Comparison of ENCODE assay signal across 12 cellular contexts in genomic region chr6:150336299-150336698, GRCh38. TPM values are rescaled to one million over a fixed set of nuclear protein-coding genes. Genes with fewer than 3 reads are reported as not detected.
DNase-seq lines count a peak whose midpoint lies in the region; ATAC-seq and TF ChIP-seq lines count a peak whose summit lies in the region.
"Had no signal": no experiment of that assay in that cellular context is flagged by ENCODE, and none has a peak within 500 bp of the region (broad histone marks: within the 10 kb centered on the region; RNA-seq: fewer than 3 reads in every experiment).

No MANE protein-coding gene starts in this region.

- no peaks in the 10 kb centered on the region for H3K9me3 Mint-ChIP-seq in Calu3 (ENCODE audit: low read depth, unreplicated experiment)
- H3K9me3 Mint-ChIP-seq in CD8-positive, alpha-beta T cell: no peaks in the 10 kb centered on the region
- H3K9me3 Mint-ChIP-seq: dendritic cell treated with granulocyte-macrophage colony-stimulating factor and Interleukin-4, amounts not matched to agents 40 ng/mL and 50 ng/mL, for 4 days had no signal

- DNase-seq in Calu3 (peak; percentile 14), OCI-LY7 (ENCODE audit: low spot score) (peak; percentile 22), foreskin keratinocyte (peak; percentile 84 to 90), MM.1S (no peak)
- no peak for DNase-seq in stimulated activated CD8-positive, alpha-beta memory T cell treated with anti-CD3 and anti-CD28 coated beads, Interleukin-4, amount 100 ng/mL, for 48 hours
- DNase-seq in activated CD8-positive, alpha-beta memory T cell treated with anti-CD3 and anti-CD28 coated beads, Interleukin-2, amount 50 U/mL, for 4 hours: no peak
- DNase-seq in CD8-positive, alpha-beta T cell: no peak
- DNase-seq: activated CD8-positive, alpha-beta memory T cell treated with anti-CD3 and anti-CD28 coated beads for 24 hours had no signal

- H3K27me3 Mint-ChIP-seq in Calu3 (ENCODE audit: unreplicated experiment): no peaks in the 10 kb centered on the region
- peaks cover 6% of the 10 kb centered on the region for H3K27me3 Mint-ChIP-seq in CD8-positive, alpha-beta T cell (ENCODE audit: low read depth)

- H3K4me3 ChIP-seq in OCI-LY7 (ENCODE audit: low read depth, low read length, poor library complexity, severe bottlenecking) (no peak overlapping the region), MM.1S (ENCODE audit: low read length) (no peak overlapping the region)
- H3K4me3 ChIP-seq in CD8-positive, alpha-beta T cell (ENCODE audit: low read depth, low read length): no peak overlapping the region
- H3K4me3 ChIP-seq: Peyer's patch, right atrium auricular region had no signal

- no peaks in the 10 kb centered on the region for H3K36me3 Mint-ChIP-seq in Calu3 (ENCODE audit: insufficient read depth, unreplicated experiment)
- no peaks in the 10 kb centered on the region for H3K36me3 Mint-ChIP-seq in CD8-positive, alpha-beta T cell

- no peaks in the 10 kb centered on the region for H3K9me2 ChIP-seq in OCI-LY7 (ENCODE audit: insufficient read depth, low read length)
- H3K9me2 ChIP-seq in MM.1S (replicated peaks; ENCODE audit: insufficient read depth, low read length): no peaks in the 10 kb centered on the region

- POLR2A ChIA-PET in OCI-LY7 (lab: Charles Lee): interaction anchor here (0.7 kb wide), 1 partner anchor 20 kb away, joined by 3 read pairs; no protein-coding TSS in a partner anchor
- POLR2A ChIA-PET in CD8-positive, alpha-beta T cell (lab: Charles Lee): no interaction called here

- ATAC-seq in GM19463 (IDR thresholded peaks at IDR 0.05; ENCODE audit: unreplicated experiment) (peak; percentile 81), foreskin keratinocyte (peak; percentile 91)
- ATAC-seq in CD8-positive, alpha-beta T cell: no peak

- intact Hi-C loops in Calu3 (cut with micrococcal nuclease; ENCODE audit: unreplicated experiment): loop anchor here (1.0 kb wide), 1 partner anchor 479 kb away; no protein-coding TSS in a partner anchor
- intact Hi-C loops in OCI-LY7 (cut with micrococcal nuclease; ENCODE audit: unreplicated experiment): loop anchor here (5.0 kb wide), 1 partner anchor 394 kb away; the partner anchor contains the start of gene ULBP2
- intact Hi-C loops in CD8-positive, alpha-beta T cell (cut with DNase I, micrococcal nuclease): loop anchor here in 1 of 2 experiments (10.0 kb wide), 1 partner anchor 401 kb away; no protein-coding TSS in a partner anchor

- BruUV-seq in Calu3 (replicated peaks; lab: Mats Ljungman, UMichigan) (no TSS peak), OCI-LY7 (replicated peaks; lab: Mats Ljungman, UMichigan) (no TSS peak)

- H3K4me1 Mint-ChIP-seq in Calu3 (ENCODE audit: low read depth, unreplicated experiment): peaks cover 19% of the 10 kb centered on the region
- no peaks in the 10 kb centered on the region for H3K4me1 Mint-ChIP-seq in CD8-positive, alpha-beta T cell (ENCODE audit: low read depth)

- H3K79me2 ChIP-seq in OCI-LY7 (ENCODE audit: insufficient read depth, low read depth, low read length) (no peaks in the 10 kb centered on the region), MM.1S (ENCODE audit: low read length) (no peaks in the 10 kb centered on the region)

- no peak overlapping the region for H3K4me3 Mint-ChIP-seq in Calu3 (ENCODE audit: low read depth, unreplicated experiment)
- H3K4me3 Mint-ChIP-seq in CD8-positive, alpha-beta T cell: no peak overlapping the region
- H3K4me3 Mint-ChIP-seq: dendritic cell treated with granulocyte-macrophage colony-stimulating factor and Interleukin-4, amounts not matched to agents 40 ng/mL and 50 ng/mL, for 4 days had no signal

- 0 out of 2 replicates have a peak overlapping the region, but pooled peaks have one; percentile 5 for H3K4me2 ChIP-seq in OCI-LY7 (ENCODE audit: low read length)
- H3K4me2 ChIP-seq in MM.1S (ENCODE audit: low read depth, low read length): no peak overlapping the region

- H3K4me1 ChIP-seq in OCI-LY7 (ENCODE audit: insufficient read depth, low read length, poor library complexity, severe bottlenecking) (peaks cover 8% of the 10 kb centered on the region), foreskin keratinocyte (peaks cover 15% of the 10 kb centered on the region), MM.1S (ENCODE audit: low read length) (no peaks in the 10 kb centered on the region)
- H3K4me1 ChIP-seq in CD8-positive, alpha-beta T cell (ENCODE audit: insufficient read depth, low read length): no peaks in the 10 kb centered on the region
- H3K4me1 ChIP-seq: Peyer's patch, right atrium auricular region had no signal

- H3K27ac ChIP-seq in OCI-LY7 (ENCODE audit: low read depth, low read length, poor library complexity, severe bottlenecking) (no peak overlapping the region), foreskin keratinocyte (peak overlapping the region; percentile 51), MM.1S (ENCODE audit: low read length) (no peak overlapping the region)
- H3K27ac ChIP-seq in CD8-positive, alpha-beta T cell (ENCODE audit: low read depth, low read length): no peak overlapping the region
- H3K27ac ChIP-seq: Peyer's patch, right atrium auricular region had no signal

- peak overlapping the region; percentile 27 for H3K27ac Mint-ChIP-seq in Calu3 (ENCODE audit: unreplicated experiment)
- no peak overlapping the region for H3K27ac Mint-ChIP-seq in CD8-positive, alpha-beta T cell
- H3K27ac Mint-ChIP-seq: dendritic cell treated with granulocyte-macrophage colony-stimulating factor and Interleukin-4, amounts not matched to agents 40 ng/mL and 50 ng/mL, for 4 days had no signal

- CTCF ChIA-PET in Calu3 (lab: Charles Lee): interaction anchor here (0.6 to 1.4 kb wide), 4 partner anchors 12 to 265 kb away, joined by 3 to 8 read pairs (median 4); no protein-coding TSS in a partner anchor
- CTCF ChIA-PET in OCI-LY7 (lab: Charles Lee; ENCODE audit: unreplicated experiment): no interaction called here
- CTCF ChIA-PET in CD8-positive, alpha-beta T cell (lab: Charles Lee): interaction anchor here (0.5 to 1.6 kb wide), 3 partner anchors 218 to 274 kb away, joined by 3 to 12 read pairs (median 3); no protein-coding TSS in a partner anchor

- H2AFZ ChIP-seq in OCI-LY7 (ENCODE audit: low read length) (peak overlapping the region; percentile 30), MM.1S (ENCODE audit: low read length) (no peak overlapping the region)

- no peaks in the 10 kb centered on the region for H3K9me3 ChIP-seq in OCI-LY7 (ENCODE audit: low read length)
- H3K9me3 ChIP-seq in MM.1S (replicated peaks; ENCODE audit: insufficient read depth, low read length): no peaks in the 10 kb centered on the region
- H3K9me3 ChIP-seq in CD8-positive, alpha-beta T cell (ENCODE audit: low read length): no peaks in the 10 kb centered on the region
- H3K9me3 ChIP-seq: Peyer's patch, right atrium auricular region had no signal

- H3K9ac ChIP-seq in MM.1S (ENCODE audit: low read length): no peak overlapping the region

- no peak for TF ChIP-seq CTCF in Calu3 (IDR thresholded peaks at IDR 0.05; ENCODE audit: unreplicated experiment)
- no peak for TF ChIP-seq CTCF in OCI-LY7 (conservative IDR thresholded peaks at IDR 0.05; ENCODE audit: low read length)
- no peak for TF ChIP-seq CTCF in foreskin keratinocyte (conservative IDR thresholded peaks at IDR 0.05)
- no peak for TF ChIP-seq CTCF in MM.1S (IDR thresholded peaks at IDR 0.05; ENCODE audit: low read length)
- TF ChIP-seq CTCF in CD8-positive, alpha-beta T cell (IDR thresholded peaks at IDR 0.05): no peak

- no peaks in the 10 kb centered on the region for H3F3A ChIP-seq in MM.1S (ENCODE audit: insufficient read depth, low read length)

- H3K36me3 ChIP-seq in OCI-LY7 (ENCODE audit: insufficient read depth, low read length): no peaks in the 10 kb centered on the region
- no peaks in the 10 kb centered on the region for H3K36me3 ChIP-seq in MM.1S (replicated peaks; ENCODE audit: insufficient read depth, low read length)
- H3K36me3 ChIP-seq in CD8-positive, alpha-beta T cell (ENCODE audit: insufficient read depth, low read length): no peaks in the 10 kb centered on the region
- H3K36me3 ChIP-seq: Peyer's patch, right atrium auricular region had no signal

- H3K27me3 ChIP-seq in foreskin keratinocyte (no peaks in the 10 kb centered on the region), MM.1S (replicated peaks; ENCODE audit: insufficient read depth, low read length) (no peaks in the 10 kb centered on the region)
- H3K27me3 ChIP-seq in CD8-positive, alpha-beta T cell (ENCODE audit: insufficient read depth, low read length): no peaks in the 10 kb centered on the region
- H3K27me3 ChIP-seq: Peyer's patch, right atrium auricular region had no signal

- H4K20me1 ChIP-seq in OCI-LY7 (ENCODE audit: insufficient read depth, low read length): no peaks in the 10 kb centered on the region
- no peaks in the 10 kb centered on the region for H4K20me1 ChIP-seq in MM.1S (ENCODE audit: insufficient read depth, low read length)

RNA-seq across cellular contexts. Expression of gene IYD, which starts 32.5 kb away (rescaled TPM):
- total RNA-seq in Calu3 (2022): 0.92 and 2.0 TPM in 2 replicates
- total RNA-seq in OCI-LY7 (2014; rRNA removed; shearing (Covaris generic)): not detected in 2 replicates
- not detected in 2 replicates for total RNA-seq in OCI-LY7 (2022)
- total RNA-seq in foreskin keratinocyte: not detected in 2 replicates
- not detected in 2 replicates for polyA plus RNA-seq in foreskin keratinocyte
- not detected for total RNA-seq in CD8-positive, alpha-beta T cell
- total RNA-seq: right atrium auricular region had no signal

Comparison
In these comparisons a context has a peak if more than half of its experiments do, and no peak if none do; other contexts are left out.
1. DNase-seq: peak in Calu3 (single experiment), OCI-LY7 (single experiment) and foreskin keratinocyte (2 of 2); none in MM.1S (single experiment), stimulated activated CD8-positive, alpha-beta memory T cell treated with anti-CD3 and anti-CD28 coated beads, Interleukin-4, amount 100 ng/mL, for 48 hours (single experiment), activated CD8-positive, alpha-beta memory T cell treated with anti-CD3 and anti-CD28 coated beads, Interleukin-2, amount 50 U/mL, for 4 hours (single experiment) and CD8-positive, alpha-beta T cell (0 of 7).